8 cellular contexts compared by ENCODE assay signal in genomic region chr2:190358655-190359448, GRCh38. TPM values are rescaled to one million over a fixed set of nuclear protein-coding genes. Genes with fewer than 3 reads are reported as not detected.
DNase-seq lines count a peak whose midpoint lies in the region; ATAC-seq and TF ChIP-seq lines count a peak whose summit lies in the region.
"Not testable (repeated sequence)": the region's sequence is repeated elsewhere in the genome, so short reads cannot be mapped to it uniquely, and the experiment has no call there.

No MANE protein-coding gene starts in this region.

- CTCF ChIA-PET in SK-N-SH (lab: Yijun Ruan, JAX) = interaction anchor here (1.1 to 2.2 kb wide), 4 partner anchors 9 to 39 kb away, joined by 3 to 10 read pairs (median 6); partner anchors contain the start of genes HIBCH and INPP1

- not testable (repeated sequence) for TF ChIP-seq POLR2A in stomach (IDR thresholded peaks at IDR 0.05)

- not testable (repeated sequence) for H3K9ac ChIP-seq in SK-N-SH

- peak overlapping the region; percentile 71; the same call in 1 of the 2 replicates for H3K4me2 ChIP-seq in SK-N-SH

- TF ChIP-seq CTCF in SK-N-SH (IDR thresholded peaks at IDR 0.05); right atrium auricular region (IDR thresholded peaks at IDR 0.05); omental fat pad (IDR thresholded peaks at IDR 0.05); stomach (IDR thresholded peaks at IDR 0.05): not testable (repeated sequence)

- not testable (repeated sequence) for TF ChIP-seq EP300 in SK-N-SH (IDR thresholded peaks at IDR 0.05; ENCODE audit: borderline replicate concordance in 1 of 2, low read depth in 1 of 2, low read length in 1 of 2); stomach (IDR thresholded peaks at IDR 0.05)

- not testable (repeated sequence) for H2AFZ ChIP-seq in SK-N-SH (ENCODE audit: low read depth)

- H3K9me3 ChIP-seq in CD4-positive, CD25-positive, alpha-beta regulatory T cell (ENCODE audit: control insufficient read depth in 2 of 2, low read length in 2 of 2); SK-N-SH; right atrium auricular region; stomach: not testable (repeated sequence)

- not testable (repeated sequence) for H3K9me3 Mint-ChIP-seq in CD4-positive, CD25-positive, alpha-beta regulatory T cell; activated T-helper 2 cell treated with anti-CD3 and anti-CD28 coated beads, Interferon-gamma antibody, Interleukin-2, Interleukin-4, amounts not matched to agents 10 μg/mL and 5 μg/mL and 100 μg/mL, durations not matched to agents 14 hours and 24 hours and 36 hours; central memory CD8-positive, alpha-beta T cell

- TF ChIP-seq RAD21 in SK-N-SH (IDR thresholded peaks at IDR 0.05; ENCODE audit: low read length) = not testable (repeated sequence)

- H3K9me2 ChIP-seq in SK-N-SH = not testable (repeated sequence)

- intact Hi-C loops in activated T-helper 2 cell treated with anti-CD3 and anti-CD28 coated beads, Interferon-gamma antibody, Interleukin-2, Interleukin-4, amounts not matched to agents 10 μg/mL and 5 μg/mL and 100 μg/mL, durations not matched to agents 14 hours and 24 hours and 36 hours (cut with micrococcal nuclease); stomach (cut with DNase I; ENCODE audit: low total_unique reads): not testable (repeated sequence)

- not testable (repeated sequence) for H3K79me2 ChIP-seq in SK-N-SH (ENCODE audit: insufficient read depth)

- H3K4me1 Mint-ChIP-seq in CD4-positive, CD25-positive, alpha-beta regulatory T cell = peaks cover 15 to 46% (median 28%) of the 10 kb centered on the region in 4 donors
- peaks cover 17% of the 10 kb centered on the region for H3K4me1 Mint-ChIP-seq in activated T-helper 2 cell treated with anti-CD3 and anti-CD28 coated beads, Interferon-gamma antibody, Interleukin-2, Interleukin-4, amounts not matched to agents 10 μg/mL and 5 μg/mL and 100 μg/mL, durations not matched to agents 14 hours and 24 hours and 36 hours (ENCODE audit: low read depth)
- H3K4me1 Mint-ChIP-seq in central memory CD8-positive, alpha-beta T cell = peaks cover 13% of the 10 kb centered on the region

- H3K27ac ChIP-seq in CD4-positive, CD25-positive, alpha-beta regulatory T cell (ENCODE audit: insufficient read depth, low read length, poor library complexity, severe bottlenecking) = peak overlapping the region; percentile 71
- H3K27ac ChIP-seq in SK-N-SH (ENCODE audit: low read depth in 2 of 2, low read length in 1 of 2) (peak overlapping the region in 1 of 2 experiments; percentile 52; a peak in 1 of 4 replicates), right atrium auricular region (peak overlapping the region; percentile 40 to 63), stomach (peak overlapping the region in 4 of 5 donors; percentile 51 to 73 (median 66))

- peak overlapping the region; percentile 15 to 85 (median 32) for H3K4me3 Mint-ChIP-seq in CD4-positive, CD25-positive, alpha-beta regulatory T cell
- H3K4me3 Mint-ChIP-seq in activated T-helper 2 cell treated with anti-CD3 and anti-CD28 coated beads, Interferon-gamma antibody, Interleukin-2, Interleukin-4, amounts not matched to agents 10 μg/mL and 5 μg/mL and 100 μg/mL, durations not matched to agents 14 hours and 24 hours and 36 hours (ENCODE audit: low read depth) = not testable (repeated sequence)
- peak overlapping the region; percentile 87 for H3K4me3 Mint-ChIP-seq in central memory CD8-positive, alpha-beta T cell

- H4K20me1 ChIP-seq in SK-N-SH (ENCODE audit: insufficient read depth) = not testable (repeated sequence)

- not testable (repeated sequence) for DNase-seq in CD4-positive, CD25-positive, alpha-beta regulatory T cell; SK-N-SH; activated T-helper 2 cell treated with anti-CD3 and anti-CD28 coated beads, Interferon-gamma antibody, Interleukin-2, Interleukin-4, amounts not matched to agents 10 μg/mL and 5 μg/mL and 100 μg/mL, durations not matched to agents 14 hours and 24 hours and 36 hours (ENCODE audit: low spot score); central memory CD8-positive, alpha-beta T cell (ENCODE audit: low spot score in 2 of 2); right atrium auricular region (ENCODE audit: low spot score); omental fat pad (ENCODE audit: low spot score); stomach

- POLR2A ChIA-PET in SK-N-SH (lab: Yijun Ruan, JAX) = interaction anchor here (1.2 kb wide), 1 partner anchor 8 kb away, joined by 3 read pairs; no protein-coding TSS in a partner anchor

- not testable (repeated sequence) for H3K27me3 Mint-ChIP-seq in CD4-positive, CD25-positive, alpha-beta regulatory T cell; activated T-helper 2 cell treated with anti-CD3 and anti-CD28 coated beads, Interferon-gamma antibody, Interleukin-2, Interleukin-4, amounts not matched to agents 10 μg/mL and 5 μg/mL and 100 μg/mL, durations not matched to agents 14 hours and 24 hours and 36 hours (ENCODE audit: low read depth); central memory CD8-positive, alpha-beta T cell

- H3K4me3 ChIP-seq in CD4-positive, CD25-positive, alpha-beta regulatory T cell (ENCODE audit: low read depth, low read length); SK-N-SH (ENCODE audit: low read depth in 2 of 2, low read length in 1 of 2); right atrium auricular region; stomach: not testable (repeated sequence)

- not testable (repeated sequence) for H3K27me3 ChIP-seq in CD4-positive, CD25-positive, alpha-beta regulatory T cell (ENCODE audit: control insufficient read depth, insufficient read depth, low read length); SK-N-SH (ENCODE audit: insufficient read depth); right atrium auricular region; stomach

- not testable (repeated sequence) for H3K36me3 Mint-ChIP-seq in CD4-positive, CD25-positive, alpha-beta regulatory T cell; activated T-helper 2 cell treated with anti-CD3 and anti-CD28 coated beads, Interferon-gamma antibody, Interleukin-2, Interleukin-4, amounts not matched to agents 10 μg/mL and 5 μg/mL and 100 μg/mL, durations not matched to agents 14 hours and 24 hours and 36 hours (ENCODE audit: low read depth); central memory CD8-positive, alpha-beta T cell (ENCODE audit: insufficient read depth)

- ATAC-seq in CD4-positive, CD25-positive, alpha-beta regulatory T cell (ENCODE audit: low read depth in 2 of 2); central memory CD8-positive, alpha-beta T cell (replicated peaks; ENCODE audit: extremely low read depth, poor library complexity, severe bottlenecking): not testable (repeated sequence)
- ATAC-seq in GM21786 (IDR thresholded peaks at IDR 0.05; ENCODE audit: unreplicated experiment) (peak; percentile 40), omental fat pad (ENCODE audit: low FRiP score) (peak; percentile 25)

- not testable (repeated sequence) for H3K36me3 ChIP-seq in CD4-positive, CD25-positive, alpha-beta regulatory T cell (ENCODE audit: control insufficient read depth, insufficient read depth, low read length); SK-N-SH (replicated peaks in 1 of 2; ENCODE audit: control insufficient read depth in 1 of 2, insufficient read depth in 2 of 2, low read length in 1 of 2); right atrium auricular region
- peaks cover 0 to 18% (median 13%) of the 10 kb centered on the region in 4 donors for H3K36me3 ChIP-seq in stomach

- 85% methylated on average over 8 of the region's 8 CpGs for WGBS in SK-N-SH (ENCODE audit: low lambda C conversion rate)
- WGBS in stomach, 5 donors = 76 to 84% (median 78%) methylated on average over 8 of the region's 8 CpGs

- not testable (repeated sequence) for H3F3A ChIP-seq in SK-N-SH (replicated peaks; ENCODE audit: insufficient read depth)

- H3K27ac Mint-ChIP-seq in CD4-positive, CD25-positive, alpha-beta regulatory T cell = peak overlapping the region; percentile 31 to 96 (median 69)
- peak overlapping the region; percentile 28 for H3K27ac Mint-ChIP-seq in activated T-helper 2 cell treated with anti-CD3 and anti-CD28 coated beads, Interferon-gamma antibody, Interleukin-2, Interleukin-4, amounts not matched to agents 10 μg/mL and 5 μg/mL and 100 μg/mL, durations not matched to agents 14 hours and 24 hours and 36 hours
- peak overlapping the region; percentile 93 for H3K27ac Mint-ChIP-seq in central memory CD8-positive, alpha-beta T cell (ENCODE audit: low read depth)

- H3K4me1 ChIP-seq in CD4-positive, CD25-positive, alpha-beta regulatory T cell (ENCODE audit: control insufficient read depth, insufficient read depth, low read length, poor library complexity, severe bottlenecking) = peaks cover 29% of the 10 kb centered on the region
- peaks cover 0 to 19% of the 10 kb centered on the region in 2 experiments; a peak in 2 of 4 replicates for H3K4me1 ChIP-seq in SK-N-SH (ENCODE audit: control insufficient read depth in 1 of 2, insufficient read depth in 2 of 2, low read depth in 1 of 2, low read length in 1 of 2)
- H3K4me1 ChIP-seq in right atrium auricular region = peaks cover 0 to 44% of the 10 kb centered on the region in 2 donors
- H3K4me1 ChIP-seq in stomach = peaks cover 9 to 57% (median 34%) of the 10 kb centered on the region in 4 donors

RNA-seq across cellular contexts. Expression of gene INPP1, which starts 15.5 kb away (rescaled TPM):
- 8.2 TPM for total RNA-seq in CD4-positive, CD25-positive, alpha-beta regulatory T cell
- 10 to 100 TPM in 3 of 4 donors, 1 to 10 TPM in 1; 5.3 to 13.5 (median 13.1) TPM for polyA plus RNA-seq in CD4-positive, CD25-positive, alpha-beta regulatory T cell
- polyA plus RNA-seq in SK-N-SH (2012; rRNA removed) (5.7 and 6.4 TPM in 2 replicates), stomach (10 to 100 TPM in 2 of 3 donors, 1 to 10 TPM in 1; 8.3 to 32.3 (median 25.5) TPM)
- 6.3 and 6.5 TPM in 2 replicates for polyA plus RNA-seq in SK-N-SH (2012; cell fraction: cytosol; rRNA removed)
- 10.3 and 14.8 TPM in 2 replicates for polyA plus RNA-seq in SK-N-SH (2012; cell fraction: nucleus; rRNA removed)
- 12.8 and 13.6 TPM in 2 replicates for total RNA-seq in activated T-helper 2 cell treated with anti-CD3 and anti-CD28 coated beads, Interferon-gamma antibody, Interleukin-2, Interleukin-4, amounts not matched to agents 10 μg/mL and 5 μg/mL and 100 μg/mL, durations not matched to agents 14 hours and 24 hours and 36 hours
- total RNA-seq in right atrium auricular region (10 to 100 TPM; 18.6 to 25.9 TPM), omental fat pad (10 to 100 TPM; 11.6 to 30.4 (median 17.4) TPM), stomach (10 to 100 TPM in 3 of 5 donors, 1 to 10 TPM in 1, not detected in 1; 4.2 to 51.0 (median 26.4) TPM)

RNA-seq across cellular contexts. Expression of gene HIBCH, which starts 39.2 kb away (rescaled TPM):
- total RNA-seq in CD4-positive, CD25-positive, alpha-beta regulatory T cell = 21.0 TPM
- polyA plus RNA-seq in CD4-positive, CD25-positive, alpha-beta regulatory T cell = 10 to 100 TPM; 21.3 to 31.2 (median 24.2) TPM
- 8.4 and 12.2 TPM in 2 replicates for polyA plus RNA-seq in SK-N-SH (2012; rRNA removed)
- 14.1 and 19.3 TPM in 2 replicates for polyA plus RNA-seq in SK-N-SH (2012; cell fraction: cytosol; rRNA removed)
- polyA plus RNA-seq in SK-N-SH (2012; cell fraction: nucleus; rRNA removed) = 5.4 and 12.0 TPM in 2 replicates
- total RNA-seq in activated T-helper 2 cell treated with anti-CD3 and anti-CD28 coated beads, Interferon-gamma antibody, Interleukin-2, Interleukin-4, amounts not matched to agents 10 μg/mL and 5 μg/mL and 100 μg/mL, durations not matched to agents 14 hours and 24 hours and 36 hours = 24.5 and 26.0 TPM in 2 replicates
- total RNA-seq in right atrium auricular region = 10 to 100 TPM; 11.9 to 17.6 TPM
- 10 to 100 TPM; 11.6 to 22.1 (median 20.1) TPM for total RNA-seq in omental fat pad
- 10 to 100 TPM; 10.3 to 93.3 (median 32.7) TPM for total RNA-seq in stomach
- polyA plus RNA-seq in stomach = 10 to 100 TPM; 12.8 to 23.5 (median 22.7) TPM

RNA-seq across cellular contexts. Expression of gene MFSD6, which starts 49.3 kb away (rescaled TPM):
- 67.1 TPM for total RNA-seq in CD4-positive, CD25-positive, alpha-beta regulatory T cell
- 10 to 100 TPM; 24.0 to 38.8 (median 27.2) TPM for polyA plus RNA-seq in CD4-positive, CD25-positive, alpha-beta regulatory T cell
- 15.1 and 15.9 TPM in 2 replicates for polyA plus RNA-seq in SK-N-SH (2012; rRNA removed)
- polyA plus RNA-seq in SK-N-SH (2012; cell fraction: cytosol; rRNA removed) = 15.1 and 17.9 TPM in 2 replicates
- polyA plus RNA-seq in SK-N-SH (2012; cell fraction: nucleus; rRNA removed) = 6.9 and 11.8 TPM in 2 replicates
- total RNA-seq in activated T-helper 2 cell treated with anti-CD3 and anti-CD28 coated beads, Interferon-gamma antibody, Interleukin-2, Interleukin-4, amounts not matched to agents 10 μg/mL and 5 μg/mL and 100 μg/mL, durations not matched to agents 14 hours and 24 hours and 36 hours = 40.9 and 44.0 TPM in 2 replicates
- 10 to 100 TPM; 57.2 to 72.7 TPM for total RNA-seq in right atrium auricular region
- 100 to 1,000 TPM in 1 of 4 donors, 10 to 100 TPM in 3; 43.1 to 123 (median 60.5) TPM for total RNA-seq in omental fat pad
- total RNA-seq in stomach = 100 to 1,000 TPM in 2 of 5 donors, 10 to 100 TPM in 3; 18.7 to 134 (median 63.5) TPM
- polyA plus RNA-seq in stomach = 10 to 100 TPM in 2 of 3 donors, 1 to 10 TPM in 1; 9.2 to 12.8 (median 12.4) TPM

Comparison
In these comparisons a context has a peak if more than half of its experiments do, and no peak if none do; other contexts are left out.
1. H3K27ac Mint-ChIP-seq: peak in every context shown above with its lines; median percentile 93 in central memory CD8-positive, alpha-beta T cell; 69 in CD4-positive, CD25-positive, alpha-beta regulatory T cell; 28 in activated T-helper 2 cell treated with anti-CD3 and anti-CD28 coated beads, Interferon-gamma antibody, Interleukin-2, Interleukin-4, amounts not matched to agents 10 μg/mL and 5 μg/mL and 100 μg/mL, durations not matched to agents 14 hours and 24 hours and 36 hours.